Comparison of ENCODE assay signal across 13 cellular contexts in the genomic region with DNA sequence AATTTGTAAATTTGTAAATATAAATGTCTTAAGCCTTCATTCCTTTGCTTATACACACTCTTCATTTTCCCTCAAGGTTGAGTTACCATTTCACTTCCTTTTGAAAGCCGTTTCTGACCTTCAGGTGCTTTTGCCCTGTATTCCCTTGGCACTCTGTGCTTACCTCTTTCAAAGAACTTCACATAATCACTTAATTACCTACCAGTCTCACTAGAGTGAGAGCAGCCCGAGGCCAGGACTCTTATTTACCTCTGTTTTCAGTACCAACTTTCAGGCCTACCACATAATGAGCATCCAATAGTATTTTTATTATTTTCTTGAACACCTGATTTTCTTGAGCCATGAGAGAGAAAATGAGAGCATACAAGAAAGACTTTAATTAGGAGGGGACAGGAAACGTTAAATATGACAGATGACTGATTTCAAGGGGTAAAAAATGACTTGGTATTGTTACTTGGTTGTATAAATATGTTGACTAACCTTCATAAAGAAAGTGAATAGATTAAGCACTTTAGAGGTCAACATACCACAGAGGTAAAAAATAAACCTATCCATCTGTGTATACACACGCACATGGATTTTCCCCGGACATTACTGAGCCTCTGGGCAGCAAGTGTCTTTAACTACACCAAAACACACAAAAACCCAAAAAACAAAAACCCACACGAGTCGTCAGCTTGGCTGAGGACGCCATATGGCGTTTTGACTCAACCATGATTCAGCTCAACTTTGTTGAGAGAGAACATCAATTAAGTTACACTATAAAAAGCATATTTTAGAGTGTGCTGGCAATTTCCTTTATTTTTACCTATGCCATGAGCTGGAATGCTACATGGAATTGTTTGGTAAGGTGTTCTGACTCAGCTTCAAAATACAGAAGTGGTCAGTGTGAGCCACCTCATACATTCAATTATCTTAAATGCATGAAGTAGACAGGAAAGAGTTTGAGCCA. TPM values are rescaled to one million over a fixed set of nuclear protein-coding genes. Genes with fewer than 3 reads are reported as not detected.
A peak's percentile ranks its signal among the peaks of the same experiment; 100 is the strongest.
DNase-seq lines count a peak whose midpoint lies in the region; ATAC-seq, FAIRE-seq and TF ChIP-seq lines count a peak whose summit lies in the region.
"Had no signal": no experiment of that assay in that cellular context is flagged by ENCODE, and none has a peak within 500 bp of the region (broad histone marks: within the 10 kb centered on the region; RNA-seq: fewer than 3 reads in every experiment).

No MANE protein-coding gene starts in this region.

- peaks cover 0 to 9% of the 10 kb centered on the region in 2 donors for H3K36me3 Mint-ChIP-seq in activated T-cell treated with anti-CD3 and anti-CD28 coated beads, Interleukin-2, amount 50 U/mL, for 72 hours (ENCODE audit: insufficient read depth in 2 of 2)

- TF ChIP-seq POLR2A in prostate gland (IDR thresholded peaks at IDR 0.05), result no peak

- no peak for TF ChIP-seq CTCF in bronchial epithelial cell (IDR thresholded peaks at IDR 0.05; ENCODE audit: insufficient read depth, low read length, severe bottlenecking)
- TF ChIP-seq CTCF in prostate gland (IDR thresholded peaks at IDR 0.05), result no peak

- peak overlapping the region; percentile 81 for H3K27ac Mint-ChIP-seq in activated T-cell treated with anti-CD3 and anti-CD28 coated beads, Interleukin-2, amount 50 U/mL, for 72 hours

- intact Hi-C loops in prostate gland (cut with DNase I), result no loop called here

- no peak overlapping the region for H3K4me3 ChIP-seq in MG63
- H3K4me3 ChIP-seq in bronchial epithelial cell (ENCODE audit: low read depth, low read length), result no peak overlapping the region
- no peak overlapping the region for H3K4me3 ChIP-seq in prostate gland
- H3K4me3 ChIP-seq: vagina had no signal

- peaks cover 36% of the 10 kb centered on the region for H3K4me1 Mint-ChIP-seq in activated T-cell treated with anti-CD3 and anti-CD28 coated beads, Interleukin-2, amount 50 U/mL, for 72 hours (ENCODE audit: low read depth)

- H3K27ac ChIP-seq in substantia nigra (ENCODE audit: low read depth, low read length, poor library complexity, severe bottlenecking) (no peak overlapping the region), prostate gland (no peak overlapping the region)
- H3K27ac ChIP-seq: neutrophil, vagina had no signal

- no peaks in the 10 kb centered on the region for H3K9me3 Mint-ChIP-seq in activated T-cell treated with anti-CD3 and anti-CD28 coated beads, Interleukin-2, amount 50 U/mL, for 72 hours

- peak; percentile 36 to 72 for ATAC-seq in activated T-cell treated with anti-CD3 and anti-CD28 coated beads, Interleukin-2, amount 50 U/mL, for 72 hours (replicated peaks in 1 of 2)
- no peak for ATAC-seq in HG03521 (IDR thresholded peaks at IDR 0.05; ENCODE audit: unreplicated experiment)

- no peaks in the 10 kb centered on the region for H3K27me3 Mint-ChIP-seq in activated T-cell treated with anti-CD3 and anti-CD28 coated beads, Interleukin-2, amount 50 U/mL, for 72 hours (ENCODE audit: low read depth)

- H3K4me1 ChIP-seq in prostate gland (replicated peaks), result no peaks in the 10 kb centered on the region

- H3K9me3 ChIP-seq in MG63, result no peaks in the 10 kb centered on the region
- H3K9me3 ChIP-seq in prostate gland, result no peaks in the 10 kb centered on the region
- H3K9me3 ChIP-seq: BE2C, neutrophil, vagina had no signal

- H3K4me3 Mint-ChIP-seq in activated T-cell treated with anti-CD3 and anti-CD28 coated beads, Interleukin-2, amount 50 U/mL, for 72 hours, result peak overlapping the region in 1 of 2 donors; percentile 64

- peak in 1 of 2 donors; percentile 24 for DNase-seq in activated T-cell treated with anti-CD3 and anti-CD28 coated beads, Interleukin-2, amount 50 U/mL, for 72 hours
- DNase-seq in activated T-cell treated with anti-CD3 and anti-CD28 coated beads for 4 hours, result no peak
- DNase-seq in MG63, result peak; percentile 72
- peak; percentile 71 for DNase-seq in bronchial epithelial cell (ENCODE audit: low read depth)
- peak; percentile 53 for DNase-seq in stromal cell of bone marrow (ENCODE audit: low read depth)
- no peak for DNase-seq in substantia nigra (lab: John Stamatoyannopoulos, UW)
- no peak for DNase-seq in prostate gland (ENCODE audit: low spot score)
- DNase-seq: BE2C; effector memory CD4-positive, alpha-beta T cell; GOT3 had no signal

- H3K27me3 ChIP-seq in MG63 (no peaks in the 10 kb centered on the region), bronchial epithelial cell (ENCODE audit: control insufficient read depth, insufficient read depth, low read length) (no peaks in the 10 kb centered on the region), prostate gland (replicated peaks; ENCODE audit: insufficient read depth) (no peaks in the 10 kb centered on the region)
- H3K27me3 ChIP-seq: BE2C, neutrophil, vagina had no signal

- 91% methylated on average over 9 of the region's 9 CpGs for WGBS in prostate gland

- H3K36me3 ChIP-seq in MG63, result peaks cover 45% of the 10 kb centered on the region
- no peaks in the 10 kb centered on the region for H3K36me3 ChIP-seq in bronchial epithelial cell (ENCODE audit: control insufficient read depth, insufficient read depth, low read length)
- H3K36me3 ChIP-seq in prostate gland, result no peaks in the 10 kb centered on the region
- H3K36me3 ChIP-seq: neutrophil, vagina had no signal

- FAIRE-seq in bronchial epithelial cell (lab: Jason Lieb, UNC), result no peak

RNA-seq across cellular contexts. Expression of a gene that starts 7.6 kb away (rescaled TPM):
- total RNA-seq in activated T-cell treated with anti-CD3 and anti-CD28 coated beads, Interleukin-2, amount 50 U/mL, for 72 hours, result 10 to 100 TPM; 88.7 to 93.9 TPM
- 169 and 176 TPM in 2 replicates for total RNA-seq in MG63 (2014; rRNA removed; shearing (Covaris generic); ENCODE audit: low replicate concordance)
- total RNA-seq in bronchial epithelial cell (69.4 and 81.9 TPM in 2 replicates), prostate gland (100 to 1,000 TPM; 125 to 148 TPM)

Comparison
In these comparisons a context has a peak if more than half of its experiments do, and no peak if none do; other contexts are left out.
1. DNase-seq: peak in MG63 (single experiment), bronchial epithelial cell (single experiment) and stromal cell of bone marrow (single experiment); none in activated T-cell treated with anti-CD3 and anti-CD28 coated beads for 4 hours (single experiment), substantia nigra (0 of 49) and prostate gland (single experiment).